ENCODE assay signal across 20 cellular contexts in the genomic region with DNA sequence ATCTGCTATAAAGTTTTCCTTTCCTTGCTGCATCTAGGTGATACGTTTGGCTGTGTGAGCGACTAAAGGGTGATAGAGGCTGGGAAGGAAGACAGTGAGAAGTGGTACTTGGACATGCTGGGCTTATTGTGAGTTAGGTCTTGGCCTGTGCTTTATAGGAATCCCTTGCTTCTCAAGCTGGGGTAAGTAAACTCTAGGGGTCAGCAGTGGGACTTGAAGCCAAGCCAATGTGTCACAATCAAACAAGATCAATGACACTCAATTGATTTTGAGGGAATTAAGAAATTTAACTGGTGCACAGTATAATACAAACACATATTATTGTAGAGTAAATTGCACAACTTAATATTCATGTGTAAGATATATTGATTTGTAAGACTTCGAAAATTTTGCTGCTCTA.
DNase-seq lines count a peak whose midpoint lies in the region; ATAC-seq, FAIRE-seq and TF ChIP-seq lines count a peak whose summit lies in the region.
"Had no signal": no experiment of that assay in that cellular context is flagged by ENCODE, and none has a peak within 500 bp of the region (broad histone marks: within the 10 kb centered on the region; RNA-seq: fewer than 3 reads in every experiment).

No MANE protein-coding gene starts in this region.

- peaks cover 15% of the 10 kb centered on the region for H3K4me1 Mint-ChIP-seq in activated CD4-positive, alpha-beta T cell treated with anti-CD3 and anti-CD28 coated beads, Interleukin-2, amount 10 ng/mL, durations not matched to agents 24 days and 14 days
- H3K4me1 Mint-ChIP-seq in WTC11 (peaks cover 17% of the 10 kb centered on the region), progenitor cell of endocrine pancreas (ENCODE audit: low read depth) (peaks cover 38% of the 10 kb centered on the region)

- no peaks in the 10 kb centered on the region for H3K9me3 Mint-ChIP-seq in activated CD4-positive, alpha-beta T cell treated with anti-CD3 and anti-CD28 coated beads, Interleukin-2, amount 10 ng/mL, durations not matched to agents 24 days and 14 days
- H3K9me3 Mint-ChIP-seq in WTC11 = no peaks in the 10 kb centered on the region
- no peaks in the 10 kb centered on the region for H3K9me3 Mint-ChIP-seq in progenitor cell of endocrine pancreas (ENCODE audit: low read depth)
- H3K9me3 Mint-ChIP-seq: CD4-positive, alpha-beta T cell had no signal

- no peak overlapping the region for H3K4me3 Mint-ChIP-seq in activated CD4-positive, alpha-beta T cell treated with anti-CD3 and anti-CD28 coated beads, Interleukin-2, amount 10 ng/mL, durations not matched to agents 24 days and 14 days
- H3K4me3 Mint-ChIP-seq in WTC11 (no peak overlapping the region), progenitor cell of endocrine pancreas (ENCODE audit: low read depth) (peak overlapping the region; percentile 27)
- H3K4me3 Mint-ChIP-seq: CD4-positive, alpha-beta T cell had no signal

- FAIRE-seq in islet of Langerhans (lab: Jason Lieb, UNC) (peak; percentile 85), H54 (lab: Jason Lieb, UNC) (no peak)

- H3K27ac ChIP-seq in RWPE1 = no peak overlapping the region
- H3K27ac ChIP-seq: KMS-11, Peyer's patch had no signal

- ATAC-seq in WTC11 (peak; percentile 77), GM21737 (IDR thresholded peaks at IDR 0.05; ENCODE audit: unreplicated experiment) (no peak)

- H3K36me3 Mint-ChIP-seq in activated CD4-positive, alpha-beta T cell treated with anti-CD3 and anti-CD28 coated beads, Interleukin-2, amount 10 ng/mL, durations not matched to agents 24 days and 14 days (ENCODE audit: low read depth) = peaks cover 65% of the 10 kb centered on the region
- H3K36me3 Mint-ChIP-seq in WTC11 (no peaks in the 10 kb centered on the region), progenitor cell of endocrine pancreas (ENCODE audit: insufficient read depth) (peaks cover 19% of the 10 kb centered on the region)

- CTCF ChIA-PET in WTC11 (lab: Charles Lee) (interaction anchor here (0.5 to 1.4 kb wide), 5 partner anchors 58 to 407 kb away, joined by 3 to 4 read pairs (median 3); no protein-coding TSS in a partner anchor), RWPE1 (lab: Yijun Ruan, JAX) (no interaction called here)

- TF ChIP-seq CTCF in WTC11 (IDR thresholded peaks at IDR 0.05) = no peak
- TF ChIP-seq CTCF in progenitor cell of endocrine pancreas (IDR thresholded peaks at IDR 0.05; ENCODE audit: unreplicated experiment) = peak; percentile 11
- no peak for TF ChIP-seq CTCF in RWPE1 (conservative IDR thresholded peaks at IDR 0.05; ENCODE audit: low read depth)

- TF ChIP-seq POLR2A in H54 (IDR thresholded peaks at IDR 0.05; ENCODE audit: low read depth, low read length) = no peak

- intact Hi-C loops in activated CD4-positive, alpha-beta T cell treated with anti-CD3 and anti-CD28 coated beads, Interleukin-2, amount 10 ng/mL, durations not matched to agents 24 days and 14 days (cut with micrococcal nuclease) = no loop called here

- no peak for DNase-seq in activated CD4-positive, alpha-beta T cell treated with anti-CD3 and anti-CD28 coated beads, Interleukin-2, amount 10 ng/mL, durations not matched to agents 24 days and 14 days
- no peak for DNase-seq in activated CD4-positive, alpha-beta T cell treated with anti-CD3 and anti-CD28 coated beads, Interleukin-2, amount 50 U/mL, for 4 hours
- DNase-seq in WTC11 (ENCODE audit: low spot score) (no peak), progenitor cell of endocrine pancreas (ENCODE audit: low spot score, unreplicated experiment) (no peak), RWPE1 (ENCODE audit: low spot score) (no peak), H54 (ENCODE audit: insufficient read length, low spot score) (no peak)
- DNase-seq: 8988T; BE2C; Calu3; CD4-positive, alpha-beta T cell; DMS53; MG63; NCI-H1105; NCI-H187; NCI-H446; Peyer's patch; SHP77 had no signal

- POLR2A ChIA-PET in WTC11 (lab: Charles Lee) = no interaction called here
- POLR2A ChIA-PET in RWPE1 (lab: Yijun Ruan, JAX; ENCODE audit: low non-redundant PET) = no interaction called here

- H3K27ac Mint-ChIP-seq in activated CD4-positive, alpha-beta T cell treated with anti-CD3 and anti-CD28 coated beads, Interleukin-2, amount 10 ng/mL, durations not matched to agents 24 days and 14 days = peak overlapping the region; percentile 30
- no peak overlapping the region for H3K27ac Mint-ChIP-seq in WTC11
- H3K27ac Mint-ChIP-seq in progenitor cell of endocrine pancreas = peak overlapping the region; percentile 72
- H3K27ac Mint-ChIP-seq: CD4-positive, alpha-beta T cell had no signal

- H3K27me3 Mint-ChIP-seq in activated CD4-positive, alpha-beta T cell treated with anti-CD3 and anti-CD28 coated beads, Interleukin-2, amount 10 ng/mL, durations not matched to agents 24 days and 14 days = no peaks in the 10 kb centered on the region
- no peaks in the 10 kb centered on the region for H3K27me3 Mint-ChIP-seq in WTC11 (ENCODE audit: low read depth)
- H3K27me3 Mint-ChIP-seq in progenitor cell of endocrine pancreas = no peaks in the 10 kb centered on the region
- H3K27me3 Mint-ChIP-seq: CD4-positive, alpha-beta T cell had no signal

TF ChIP-seq in WTC11, 78 proteins besides CTCF, POLR2A, EP300 and RAD21:
- TF ChIP-seq, protein P1, sequence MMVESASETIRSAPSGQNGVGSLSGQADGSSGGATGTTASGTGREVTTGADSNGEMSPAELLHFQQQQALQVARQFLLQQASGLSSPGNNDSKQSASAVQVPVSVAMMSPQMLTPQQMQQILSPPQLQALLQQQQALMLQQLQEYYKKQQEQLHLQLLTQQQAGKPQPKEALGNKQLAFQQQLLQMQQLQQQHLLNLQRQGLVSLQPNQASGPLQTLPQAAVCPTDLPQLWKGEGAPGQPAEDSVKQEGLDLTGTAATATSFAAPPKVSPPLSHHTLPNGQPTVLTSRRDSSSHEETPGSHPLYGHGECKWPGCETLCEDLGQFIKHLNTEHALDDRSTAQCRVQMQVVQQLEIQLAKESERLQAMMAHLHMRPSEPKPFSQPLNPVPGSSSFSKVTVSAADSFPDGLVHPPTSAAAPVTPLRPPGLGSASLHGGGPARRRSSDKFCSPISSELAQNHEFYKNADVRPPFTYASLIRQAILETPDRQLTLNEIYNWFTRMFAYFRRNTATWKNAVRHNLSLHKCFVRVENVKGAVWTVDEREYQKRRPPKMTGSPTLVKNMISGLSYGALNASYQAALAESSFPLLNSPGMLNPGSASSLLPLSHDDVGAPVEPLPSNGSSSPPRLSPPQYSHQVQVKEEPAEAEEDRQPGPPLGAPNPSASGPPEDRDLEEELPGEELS (CRISPR knock-in tag; IDR thresholded peaks at IDR 0.05) = no peak
- TF ChIP-seq, protein P2, sequence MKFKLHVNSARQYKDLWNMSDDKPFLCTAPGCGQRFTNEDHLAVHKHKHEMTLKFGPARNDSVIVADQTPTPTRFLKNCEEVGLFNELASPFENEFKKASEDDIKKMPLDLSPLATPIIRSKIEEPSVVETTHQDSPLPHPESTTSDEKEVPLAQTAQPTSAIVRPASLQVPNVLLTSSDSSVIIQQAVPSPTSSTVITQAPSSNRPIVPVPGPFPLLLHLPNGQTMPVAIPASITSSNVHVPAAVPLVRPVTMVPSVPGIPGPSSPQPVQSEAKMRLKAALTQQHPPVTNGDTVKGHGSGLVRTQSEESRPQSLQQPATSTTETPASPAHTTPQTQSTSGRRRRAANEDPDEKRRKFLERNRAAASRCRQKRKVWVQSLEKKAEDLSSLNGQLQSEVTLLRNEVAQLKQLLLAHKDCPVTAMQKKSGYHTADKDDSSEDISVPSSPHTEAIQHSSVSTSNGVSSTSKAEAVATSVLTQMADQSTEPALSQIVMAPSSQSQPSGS (CRISPR knock-in tag; IDR thresholded peaks at IDR 0.05; ENCODE audit: borderline replicate concordance, low read depth) = no peak
- TF ChIP-seq GABPB1 (CRISPR knock-in tag; IDR thresholded peaks at IDR 0.05) = no peak
- TF ChIP-seq RORB (CRISPR knock-in tag; IDR thresholded peaks at IDR 0.05) = no peak
- TF ChIP-seq, protein P3, sequence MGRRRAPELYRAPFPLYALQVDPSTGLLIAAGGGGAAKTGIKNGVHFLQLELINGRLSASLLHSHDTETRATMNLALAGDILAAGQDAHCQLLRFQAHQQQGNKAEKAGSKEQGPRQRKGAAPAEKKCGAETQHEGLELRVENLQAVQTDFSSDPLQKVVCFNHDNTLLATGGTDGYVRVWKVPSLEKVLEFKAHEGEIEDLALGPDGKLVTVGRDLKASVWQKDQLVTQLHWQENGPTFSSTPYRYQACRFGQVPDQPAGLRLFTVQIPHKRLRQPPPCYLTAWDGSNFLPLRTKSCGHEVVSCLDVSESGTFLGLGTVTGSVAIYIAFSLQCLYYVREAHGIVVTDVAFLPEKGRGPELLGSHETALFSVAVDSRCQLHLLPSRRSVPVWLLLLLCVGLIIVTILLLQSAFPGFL (CRISPR knock-in tag; IDR thresholded peaks at IDR 0.05; ENCODE audit: borderline replicate concordance) = no peak
- TF ChIP-seq, protein P4, sequence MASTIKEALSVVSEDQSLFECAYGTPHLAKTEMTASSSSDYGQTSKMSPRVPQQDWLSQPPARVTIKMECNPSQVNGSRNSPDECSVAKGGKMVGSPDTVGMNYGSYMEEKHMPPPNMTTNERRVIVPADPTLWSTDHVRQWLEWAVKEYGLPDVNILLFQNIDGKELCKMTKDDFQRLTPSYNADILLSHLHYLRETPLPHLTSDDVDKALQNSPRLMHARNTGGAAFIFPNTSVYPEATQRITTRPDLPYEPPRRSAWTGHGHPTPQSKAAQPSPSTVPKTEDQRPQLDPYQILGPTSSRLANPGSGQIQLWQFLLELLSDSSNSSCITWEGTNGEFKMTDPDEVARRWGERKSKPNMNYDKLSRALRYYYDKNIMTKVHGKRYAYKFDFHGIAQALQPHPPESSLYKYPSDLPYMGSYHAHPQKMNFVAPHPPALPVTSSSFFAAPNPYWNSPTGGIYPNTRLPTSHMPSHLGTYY (CRISPR knock-in tag; IDR thresholded peaks at IDR 0.05) = no peak
